11 cellular contexts compared by ENCODE assay signal in genomic region chr6:136923116-136923953, GRCh38. TPM values are rescaled to one million over a fixed set of nuclear protein-coding genes. Genes with fewer than 3 reads are reported as not detected.
DNase-seq lines count a peak whose midpoint lies in the region; ATAC-seq and TF ChIP-seq lines count a peak whose summit lies in the region.
"Had no signal": no experiment of that assay in that cellular context is flagged by ENCODE, and none has a peak within 500 bp of the region (broad histone marks: within the 10 kb centered on the region; RNA-seq: fewer than 3 reads in every experiment).

No MANE protein-coding gene starts in this region.

- H4K20me1 ChIP-seq in mammary epithelial cell (ENCODE audit: insufficient read depth, low read length), result peaks cover 2% of the 10 kb centered on the region

- peaks cover 18% of the 10 kb centered on the region for H3K4me1 ChIP-seq in mammary epithelial cell (ENCODE audit: insufficient read depth, low read length)

- no peaks in the 10 kb centered on the region for H3K9me3 ChIP-seq in mammary epithelial cell (replicated peaks; ENCODE audit: insufficient read depth, low read length)

- DNase-seq in stimulated activated naive CD4-positive, alpha-beta T cell treated with Interleukin-2 at 50 U/mL for 16 hours (lab: John Stamatoyannopoulos, UW), result peak; percentile 1
- no peak for DNase-seq in stimulated activated naive CD4-positive, alpha-beta T cell (lab: John Stamatoyannopoulos, UW)
- no peak for DNase-seq in activated T-helper 2 cell treated with anti-CD3 and anti-CD28 coated beads, Interferon-gamma antibody, Interleukin-2, Interleukin-4, amounts not matched to agents 10 μg/mL and 5 μg/mL and 100 μg/mL, durations not matched to agents 14 hours and 24 hours and 36 hours (ENCODE audit: low spot score)
- DNase-seq in left kidney (ENCODE audit: low read depth, low spot score) (peak; percentile 76), mammary epithelial cell (no peak), superior temporal gyrus (ENCODE audit: extremely low spot score) (no peak)

- no peaks in the 10 kb centered on the region for H3K36me3 ChIP-seq in mammary epithelial cell (ENCODE audit: insufficient read depth, low read length)

- no peaks in the 10 kb centered on the region for H3K9me3 Mint-ChIP-seq in activated T-helper 2 cell treated with anti-CD3 and anti-CD28 coated beads, Interferon-gamma antibody, Interleukin-2, Interleukin-4, amounts not matched to agents 10 μg/mL and 5 μg/mL and 100 μg/mL, durations not matched to agents 14 hours and 24 hours and 36 hours

- no peak for TF ChIP-seq CTCF in mammary epithelial cell (conservative IDR thresholded peaks at IDR 0.05 in 1 of 2, IDR thresholded peaks at IDR 0.05 in 1 of 2; ENCODE audit: extremely low read depth in 1 of 2, insufficient read depth in 1 of 2, low read depth in 1 of 2, low read length in 2 of 2)

- peaks cover 14% of the 10 kb centered on the region for H3K4me1 Mint-ChIP-seq in activated T-helper 2 cell treated with anti-CD3 and anti-CD28 coated beads, Interferon-gamma antibody, Interleukin-2, Interleukin-4, amounts not matched to agents 10 μg/mL and 5 μg/mL and 100 μg/mL, durations not matched to agents 14 hours and 24 hours and 36 hours (ENCODE audit: low read depth)

- H3K4me3 ChIP-seq in mammary epithelial cell (replicated peaks in 1 of 3; ENCODE audit: insufficient read depth in 1 of 3, low read depth in 2 of 3, low read length in 3 of 3), result no peak overlapping the region

- ATAC-seq in GM18909 (IDR thresholded peaks at IDR 0.05; ENCODE audit: poor library complexity, unreplicated experiment), result no peak
- ATAC-seq in GM18858 (IDR thresholded peaks at IDR 0.05; ENCODE audit: unreplicated experiment), result no peak

- dilution Hi-C loops in mammary epithelial cell (cut with HindIII; ENCODE audit: low sequenced_read_pairs), result no loop called here

- in situ Hi-C loops in mammary epithelial cell (cut with MboI; ENCODE audit: low sequenced_read_pairs in 2 of 2), result no loop called here

- no peak overlapping the region for H3K27ac ChIP-seq in mammary epithelial cell (ENCODE audit: insufficient read depth, low read depth, low read length)

- H3K27me3 Mint-ChIP-seq in activated T-helper 2 cell treated with anti-CD3 and anti-CD28 coated beads, Interferon-gamma antibody, Interleukin-2, Interleukin-4, amounts not matched to agents 10 μg/mL and 5 μg/mL and 100 μg/mL, durations not matched to agents 14 hours and 24 hours and 36 hours (ENCODE audit: low read depth), result peaks cover 57% of the 10 kb centered on the region

- WGBS in mammary epithelial cell (ENCODE audit: low coverage, missing lambda C conversion rate), result 67% methylated on average over 44 of the region's 65 CpGs

- H3K79me2 ChIP-seq in mammary epithelial cell (ENCODE audit: insufficient read depth, low read length), result no peaks in the 10 kb centered on the region

- no TSS peak for BruUV-seq in mammary epithelial cell (replicated peaks; lab: Mats Ljungman, UMichigan)

- CTCF ChIA-PET in mammary epithelial cell (lab: Charles Lee; ENCODE audit: low non-redundant PET), result interaction anchor here (0.6 kb wide), 1 partner anchor 313 kb away, joined by 3 read pairs; no protein-coding TSS in a partner anchor

- peak overlapping the region; percentile 60 for H3K4me3 Mint-ChIP-seq in activated T-helper 2 cell treated with anti-CD3 and anti-CD28 coated beads, Interferon-gamma antibody, Interleukin-2, Interleukin-4, amounts not matched to agents 10 μg/mL and 5 μg/mL and 100 μg/mL, durations not matched to agents 14 hours and 24 hours and 36 hours (ENCODE audit: low read depth)

- H3K4me2 ChIP-seq in mammary epithelial cell (ENCODE audit: insufficient read depth, low read depth, low read length), result no peak overlapping the region

- intact Hi-C loops in activated T-helper 2 cell treated with anti-CD3 and anti-CD28 coated beads, Interferon-gamma antibody, Interleukin-2, Interleukin-4, amounts not matched to agents 10 μg/mL and 5 μg/mL and 100 μg/mL, durations not matched to agents 14 hours and 24 hours and 36 hours (cut with micrococcal nuclease), result loop anchor here (5.0 kb wide), 2 partner anchors 101 to 564 kb away; partner anchors contain the start of gene PEX7
- intact Hi-C loops in mammary epithelial cell (cut with micrococcal nuclease), result no loop called here

- no peak overlapping the region for H2AFZ ChIP-seq in mammary epithelial cell (ENCODE audit: low read depth, low read length)

- H3K9ac ChIP-seq in mammary epithelial cell (ENCODE audit: insufficient read depth, low read length), result no peak overlapping the region

- H3K36me3 Mint-ChIP-seq in activated T-helper 2 cell treated with anti-CD3 and anti-CD28 coated beads, Interferon-gamma antibody, Interleukin-2, Interleukin-4, amounts not matched to agents 10 μg/mL and 5 μg/mL and 100 μg/mL, durations not matched to agents 14 hours and 24 hours and 36 hours (ENCODE audit: low read depth), result no peaks in the 10 kb centered on the region

- no peak overlapping the region for H3K27ac Mint-ChIP-seq in activated T-helper 2 cell treated with anti-CD3 and anti-CD28 coated beads, Interferon-gamma antibody, Interleukin-2, Interleukin-4, amounts not matched to agents 10 μg/mL and 5 μg/mL and 100 μg/mL, durations not matched to agents 14 hours and 24 hours and 36 hours

- peaks cover 33% of the 10 kb centered on the region for H3K27me3 ChIP-seq in mammary epithelial cell (ENCODE audit: insufficient read depth, low read length)

RNA-seq across cellular contexts. Expression of gene SLC35D3, which starts 1.2 kb away (rescaled TPM):
- not detected in 2 replicates for total RNA-seq in activated T-helper 2 cell treated with anti-CD3 and anti-CD28 coated beads, Interferon-gamma antibody, Interleukin-2, Interleukin-4, amounts not matched to agents 10 μg/mL and 5 μg/mL and 100 μg/mL, durations not matched to agents 14 hours and 24 hours and 36 hours
- not detected for total RNA-seq in mammary epithelial cell
- not detected for polyA plus RNA-seq in mammary epithelial cell
- not detected for polyA minus RNA-seq in mammary epithelial cell
- total RNA-seq: OCI-LY7, renal cortical epithelial cell had no signal
- polyA plus RNA-seq: BJ had no signal

Comparison
In these comparisons a context has a peak if more than half of its experiments do, and no peak if none do; other contexts are left out.
1. DNase-seq: peak in stimulated activated naive CD4-positive, alpha-beta T cell treated with Interleukin-2 at 50 U/mL for 16 hours (single experiment) and left kidney (single experiment); none in stimulated activated naive CD4-positive, alpha-beta T cell (0 of 6), activated T-helper 2 cell treated with anti-CD3 and anti-CD28 coated beads, Interferon-gamma antibody, Interleukin-2, Interleukin-4, amounts not matched to agents 10 μg/mL and 5 μg/mL and 100 μg/mL, durations not matched to agents 14 hours and 24 hours and 36 hours (single experiment), mammary epithelial cell (single experiment) and superior temporal gyrus (single experiment).